Comparison of ENCODE assay signal across 8 cellular contexts in the genomic region with DNA sequence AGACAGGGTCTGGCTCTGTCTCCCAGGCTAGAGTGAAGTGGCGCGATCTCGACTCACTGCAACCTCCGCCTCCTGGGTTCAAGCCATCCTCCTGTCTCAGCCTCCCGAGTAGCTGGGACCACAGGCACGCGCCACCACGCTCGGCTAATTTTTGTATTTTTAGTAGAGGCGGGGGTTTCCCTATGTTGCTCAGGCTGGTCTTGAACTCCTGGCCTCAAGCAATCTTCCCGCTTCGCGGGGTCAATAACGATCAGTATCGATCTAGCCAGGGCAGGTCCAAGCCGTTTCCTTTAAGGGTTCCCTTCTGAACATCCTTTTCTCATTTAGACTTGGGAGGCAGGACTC. TPM values are rescaled to one million over a fixed set of nuclear protein-coding genes. Genes with fewer than 3 reads are reported as not detected.
A peak's percentile ranks its signal among the peaks of the same experiment; 100 is the strongest.
DNase-seq lines count a peak whose midpoint lies in the region; ATAC-seq and TF ChIP-seq lines count a peak whose summit lies in the region.
"Not testable (repeated sequence)": the region's sequence is repeated elsewhere in the genome, so short reads cannot be mapped to it uniquely, and the experiment has no call there.

No MANE protein-coding gene starts in this region.

- peak overlapping the region; percentile 64 for H3K4me3 ChIP-seq in CD8-positive, alpha-beta memory T cell (ENCODE audit: low read length)
- not testable (repeated sequence) for H3K4me3 ChIP-seq in OCI-LY1 (ENCODE audit: low read depth, low read length, poor library complexity, severe bottlenecking); esophagus squamous epithelium
- peak overlapping the region in 2 of 4 donors; percentile 62 to 82 for H3K4me3 ChIP-seq in gastrocnemius medialis

- H3K4me2 ChIP-seq in OCI-LY1 (ENCODE audit: low read length): peak overlapping the region; percentile 93; the same call in 1 of the 2 replicates

- H3K27ac Mint-ChIP-seq in CD8-positive, alpha-beta memory T cell: peak overlapping the region in 6 of 8 donors; percentile 46 to 89 (median 80)
- peak overlapping the region; percentile 95 for H3K27ac Mint-ChIP-seq in activated CD4-positive, alpha-beta T cell treated with anti-CD3 and anti-CD28 coated beads, Interleukin-2, amount 10 ng/mL, durations not matched to agents 7 days and 5 days
- H3K27ac Mint-ChIP-seq in activated naive CD8-positive, alpha-beta T cell treated with anti-CD3 and anti-CD28 coated beads, Interleukin-2, amount 50 U/mL, for 24 hours: not testable (repeated sequence)
- H3K27ac Mint-ChIP-seq in mesothelial cell of epicardium (peak overlapping the region; percentile 21), type B pancreatic cell (peak overlapping the region; percentile 71)

- not testable (repeated sequence) for H3K27me3 ChIP-seq in CD8-positive, alpha-beta memory T cell (ENCODE audit: insufficient read depth, low read length, poor library complexity, severe bottlenecking); OCI-LY1 (ENCODE audit: insufficient read depth, low read length); esophagus squamous epithelium; gastrocnemius medialis

- peaks cover 13 to 26% (median 19%) of the 10 kb centered on the region in 3 donors for H3K4me1 Mint-ChIP-seq in CD8-positive, alpha-beta memory T cell
- peaks cover 18% of the 10 kb centered on the region for H3K4me1 Mint-ChIP-seq in activated CD4-positive, alpha-beta T cell treated with anti-CD3 and anti-CD28 coated beads, Interleukin-2, amount 10 ng/mL, durations not matched to agents 7 days and 5 days
- H3K4me1 Mint-ChIP-seq in activated naive CD8-positive, alpha-beta T cell treated with anti-CD3 and anti-CD28 coated beads, Interleukin-2, amount 50 U/mL, for 24 hours: peaks cover 10% of the 10 kb centered on the region
- not testable (repeated sequence) for H3K4me1 Mint-ChIP-seq in mesothelial cell of epicardium
- peaks cover 10% of the 10 kb centered on the region for H3K4me1 Mint-ChIP-seq in type B pancreatic cell (ENCODE audit: unreplicated experiment)

- peak overlapping the region; percentile 75 to 91 (median 82) for H3K4me3 Mint-ChIP-seq in CD8-positive, alpha-beta memory T cell
- peak overlapping the region; percentile 78 for H3K4me3 Mint-ChIP-seq in activated CD4-positive, alpha-beta T cell treated with anti-CD3 and anti-CD28 coated beads, Interleukin-2, amount 10 ng/mL, durations not matched to agents 7 days and 5 days
- H3K4me3 Mint-ChIP-seq in activated naive CD8-positive, alpha-beta T cell treated with anti-CD3 and anti-CD28 coated beads, Interleukin-2, amount 50 U/mL, for 24 hours: peak overlapping the region; percentile 79
- H3K4me3 Mint-ChIP-seq in mesothelial cell of epicardium: peak overlapping the region; percentile 69
- H3K4me3 Mint-ChIP-seq in type B pancreatic cell: peak overlapping the region; percentile 79

- not testable (repeated sequence) for H3K9ac ChIP-seq in OCI-LY1 (ENCODE audit: low read length)

- H3K4me1 ChIP-seq in CD8-positive, alpha-beta memory T cell (ENCODE audit: insufficient read depth, low read length): peaks cover 21% of the 10 kb centered on the region
- peaks cover 14% of the 10 kb centered on the region for H3K4me1 ChIP-seq in OCI-LY1 (ENCODE audit: insufficient read depth, low read length, severe bottlenecking)
- peaks cover 13 to 22% (median 21%) of the 10 kb centered on the region in 3 donors for H3K4me1 ChIP-seq in esophagus squamous epithelium
- H3K4me1 ChIP-seq in gastrocnemius medialis: not testable (repeated sequence)

- H3K27ac ChIP-seq in CD8-positive, alpha-beta memory T cell (ENCODE audit: low read depth, low read length): peak overlapping the region; percentile 75
- not testable (repeated sequence) for H3K27ac ChIP-seq in OCI-LY1 (ENCODE audit: low read depth, low read length, poor library complexity, severe bottlenecking)
- H3K27ac ChIP-seq in esophagus squamous epithelium: peak overlapping the region in 3 of 4 donors; percentile 87 to 96 (median 96)
- peak overlapping the region; percentile 82 to 92 (median 91) for H3K27ac ChIP-seq in gastrocnemius medialis

- not testable (repeated sequence) for TF ChIP-seq POLR2A in esophagus squamous epithelium (IDR thresholded peaks at IDR 0.05); gastrocnemius medialis (IDR thresholded peaks at IDR 0.05)

- intact Hi-C loops in esophagus squamous epithelium (cut with DNase I): not testable (repeated sequence)
- intact Hi-C loops in gastrocnemius medialis (cut with DNase I; ENCODE audit: low total_unique reads): loop anchor here (5.0 kb wide), 1 partner anchor 313 kb away; a partner anchor contains a TSS

- not testable (repeated sequence) for H2AFZ ChIP-seq in OCI-LY1 (ENCODE audit: low read length)

- WGBS in esophagus squamous epithelium, 2 donors: 91 to 93% methylated on average over 14 to 16 of the region's 16 CpGs

- not testable (repeated sequence) for H3K36me3 Mint-ChIP-seq in CD8-positive, alpha-beta memory T cell; activated CD4-positive, alpha-beta T cell treated with anti-CD3 and anti-CD28 coated beads, Interleukin-2, amount 10 ng/mL, durations not matched to agents 7 days and 5 days (ENCODE audit: low read depth); activated naive CD8-positive, alpha-beta T cell treated with anti-CD3 and anti-CD28 coated beads, Interleukin-2, amount 50 U/mL, for 24 hours (ENCODE audit: low read depth); mesothelial cell of epicardium; type B pancreatic cell

- H3F3A ChIP-seq in OCI-LY1 (ENCODE audit: insufficient read depth, low read length): not testable (repeated sequence)

- not testable (repeated sequence) for H3K9me3 ChIP-seq in CD8-positive, alpha-beta memory T cell (ENCODE audit: low read length); OCI-LY1 (ENCODE audit: low read length); esophagus squamous epithelium; gastrocnemius medialis

- CTCF ChIA-PET in CD8-positive, alpha-beta memory T cell (lab: Charles Lee): interaction anchor here (1.2 to 2.7 kb wide), 4 partner anchors 22 to 311 kb away, joined by 3 to 30 read pairs (median 3); a partner anchor contains a TSS
- CTCF ChIA-PET in activated CD4-positive, alpha-beta T cell treated with anti-CD3 and anti-CD28 coated beads, Interleukin-2, amount 10 ng/mL, durations not matched to agents 7 days and 5 days (lab: Charles Lee): interaction anchor here (1.2 to 2.5 kb wide), 2 partner anchors 21 to 29 kb away, joined by 4 to 7 read pairs; a partner anchor contains a TSS

- not testable (repeated sequence) for TF ChIP-seq CTCF in OCI-LY1 (IDR thresholded peaks at IDR 0.05; ENCODE audit: low read length); esophagus squamous epithelium (IDR thresholded peaks at IDR 0.05); mesothelial cell of epicardium (IDR thresholded peaks at IDR 0.05; ENCODE audit: unreplicated experiment); gastrocnemius medialis (IDR thresholded peaks at IDR 0.05 in 4 of 5, conservative IDR thresholded peaks at IDR 0.05 in 1 of 5); type B pancreatic cell (conservative IDR thresholded peaks at IDR 0.05)

- not testable (repeated sequence) for H3K36me3 ChIP-seq in CD8-positive, alpha-beta memory T cell (ENCODE audit: insufficient read depth, low read length); OCI-LY1 (ENCODE audit: insufficient read depth, low read length); esophagus squamous epithelium; gastrocnemius medialis

- POLR2A ChIA-PET in CD8-positive, alpha-beta memory T cell (lab: Charles Lee); activated CD4-positive, alpha-beta T cell treated with anti-CD3 and anti-CD28 coated beads, Interleukin-2, amount 10 ng/mL, durations not matched to agents 7 days and 5 days (lab: Charles Lee): not testable (repeated sequence)

- H3K9me2 ChIP-seq in OCI-LY1 (ENCODE audit: low read depth, low read length): not testable (repeated sequence)

- not testable (repeated sequence) for H3K79me2 ChIP-seq in OCI-LY1 (ENCODE audit: insufficient read depth, low read length)

- not testable (repeated sequence) for H3K9me3 Mint-ChIP-seq in CD8-positive, alpha-beta memory T cell; activated CD4-positive, alpha-beta T cell treated with anti-CD3 and anti-CD28 coated beads, Interleukin-2, amount 10 ng/mL, durations not matched to agents 7 days and 5 days; activated naive CD8-positive, alpha-beta T cell treated with anti-CD3 and anti-CD28 coated beads, Interleukin-2, amount 50 U/mL, for 24 hours; mesothelial cell of epicardium; type B pancreatic cell

- in situ Hi-C loops in gastrocnemius medialis (cut with MboI; ENCODE audit: low sequenced_read_pairs in 4 of 4): not testable (repeated sequence)

- ATAC-seq in activated naive CD8-positive, alpha-beta T cell treated with anti-CD3 and anti-CD28 coated beads, Interleukin-2, amount 50 U/mL, for 24 hours; gastrocnemius medialis: not testable (repeated sequence)

- not testable (repeated sequence) for H4K20me1 ChIP-seq in OCI-LY1 (ENCODE audit: insufficient read depth, low read length)

- H3K27me3 Mint-ChIP-seq in CD8-positive, alpha-beta memory T cell; activated CD4-positive, alpha-beta T cell treated with anti-CD3 and anti-CD28 coated beads, Interleukin-2, amount 10 ng/mL, durations not matched to agents 7 days and 5 days; activated naive CD8-positive, alpha-beta T cell treated with anti-CD3 and anti-CD28 coated beads, Interleukin-2, amount 50 U/mL, for 24 hours: not testable (repeated sequence)
- H3K27me3 Mint-ChIP-seq in mesothelial cell of epicardium (ENCODE audit: low read depth): peaks cover 46% of the 10 kb centered on the region
- H3K27me3 Mint-ChIP-seq in type B pancreatic cell: peaks cover 18% of the 10 kb centered on the region

- not testable (repeated sequence) for DNase-seq in CD8-positive, alpha-beta memory T cell; activated CD4-positive, alpha-beta T cell treated with anti-CD3 and anti-CD28 coated beads, Interleukin-2, amount 10 ng/mL, durations not matched to agents 7 days and 5 days; activated naive CD8-positive, alpha-beta T cell treated with anti-CD3 and anti-CD28 coated beads, Interleukin-2, amount 50 U/mL, for 24 hours; esophagus squamous epithelium (lab: John Stamatoyannopoulos, UW); mesothelial cell of epicardium (ENCODE audit: low spot score in 2 of 2, unreplicated experiment in 2 of 2); gastrocnemius medialis; type B pancreatic cell (ENCODE audit: extremely low spot score, unreplicated experiment)

RNA-seq across cellular contexts. Expression of a gene that starts 1.3 kb away (rescaled TPM):
- total RNA-seq in CD8-positive, alpha-beta memory T cell: 10 to 100 TPM; 10.3 to 11.0 TPM
- polyA plus RNA-seq in CD8-positive, alpha-beta memory T cell: 70.5 TPM
- 10 to 100 TPM; 21.6 to 23.4 TPM for total RNA-seq in activated CD4-positive, alpha-beta T cell treated with anti-CD3 and anti-CD28 coated beads, Interleukin-2, amount 10 ng/mL, durations not matched to agents 7 days and 5 days
- total RNA-seq in esophagus squamous epithelium (10 to 100 TPM; 15.6 to 27.8 (median 20.2) TPM), mesothelial cell of epicardium (6.0 to 7.3 TPM (median 6.3 TPM) in 3 replicates), gastrocnemius medialis (10 to 100 TPM; 10.6 to 29.2 (median 16.0) TPM), type B pancreatic cell (ENCODE audit: low replicate concordance) (6.3 and 6.5 TPM in 2 replicates)
